Comparison of ENCODE assay signal across 11 cellular contexts in genomic region chr6:100203391-100203790, GRCh38.
DNase-seq lines count a peak whose midpoint lies in the region; ATAC-seq and TF ChIP-seq lines count a peak whose summit lies in the region.
"Had no signal": no experiment of that assay in that cellular context is flagged by ENCODE, and none has a peak within 500 bp of the region (broad histone marks: within the 10 kb centered on the region; RNA-seq: fewer than 3 reads in every experiment).

No MANE protein-coding gene starts in this region.

- H3K4me1 ChIP-seq in foreskin keratinocyte = peaks cover 7% of the 10 kb centered on the region

- ATAC-seq in SK-N-SH treated with all-trans-retinoic acid at 6 μM for 48 hours (peak; percentile 84), foreskin keratinocyte (peak; percentile 92), GM21367 (IDR thresholded peaks at IDR 0.05; ENCODE audit: unreplicated experiment) (no peak)
- ATAC-seq in activated CD4-positive, CD25-positive, alpha-beta regulatory T cell treated with anti-CD3 and anti-CD28 coated beads, Interleukin-2, amount 50 U/mL, for 24 hours = no peak
- ATAC-seq: left lobe of liver had no signal

- H3K27me3 ChIP-seq in foreskin keratinocyte = no peaks in the 10 kb centered on the region

- peak; percentile 96 for DNase-seq in A172 (ENCODE audit: low spot score)
- peak; percentile 63 for DNase-seq in HS-27A (ENCODE audit: low read depth)
- DNase-seq in foreskin keratinocyte = peak; percentile 91 to 96
- DNase-seq in G401 (ENCODE audit: low spot score) = no peak
- no peak for DNase-seq in NCI-H748 treated with DMSO at 0.1 percent for 48 hours (lab: John Stamatoyannopoulos, UW)
- DNase-seq: activated gamma-delta T cell treated with Interleukin-2 at 50 U/mL for 16 hours, NCI-H82 had no signal

- peak overlapping the region; percentile 95 for H3K27ac ChIP-seq in foreskin keratinocyte

- TF ChIP-seq CTCF in foreskin keratinocyte (conservative IDR thresholded peaks at IDR 0.05) = no peak

- in situ Hi-C loops in G401 (cut with HindIII; ENCODE audit: low sequenced_read_pairs) = no loop called here

TF ChIP-seq in SK-N-SH treated with all-trans-retinoic acid at 6 μM for 48 hours, 23 proteins besides CTCF, POLR2A, EP300 and RAD21:
- TF ChIP-seq, protein P1, sequence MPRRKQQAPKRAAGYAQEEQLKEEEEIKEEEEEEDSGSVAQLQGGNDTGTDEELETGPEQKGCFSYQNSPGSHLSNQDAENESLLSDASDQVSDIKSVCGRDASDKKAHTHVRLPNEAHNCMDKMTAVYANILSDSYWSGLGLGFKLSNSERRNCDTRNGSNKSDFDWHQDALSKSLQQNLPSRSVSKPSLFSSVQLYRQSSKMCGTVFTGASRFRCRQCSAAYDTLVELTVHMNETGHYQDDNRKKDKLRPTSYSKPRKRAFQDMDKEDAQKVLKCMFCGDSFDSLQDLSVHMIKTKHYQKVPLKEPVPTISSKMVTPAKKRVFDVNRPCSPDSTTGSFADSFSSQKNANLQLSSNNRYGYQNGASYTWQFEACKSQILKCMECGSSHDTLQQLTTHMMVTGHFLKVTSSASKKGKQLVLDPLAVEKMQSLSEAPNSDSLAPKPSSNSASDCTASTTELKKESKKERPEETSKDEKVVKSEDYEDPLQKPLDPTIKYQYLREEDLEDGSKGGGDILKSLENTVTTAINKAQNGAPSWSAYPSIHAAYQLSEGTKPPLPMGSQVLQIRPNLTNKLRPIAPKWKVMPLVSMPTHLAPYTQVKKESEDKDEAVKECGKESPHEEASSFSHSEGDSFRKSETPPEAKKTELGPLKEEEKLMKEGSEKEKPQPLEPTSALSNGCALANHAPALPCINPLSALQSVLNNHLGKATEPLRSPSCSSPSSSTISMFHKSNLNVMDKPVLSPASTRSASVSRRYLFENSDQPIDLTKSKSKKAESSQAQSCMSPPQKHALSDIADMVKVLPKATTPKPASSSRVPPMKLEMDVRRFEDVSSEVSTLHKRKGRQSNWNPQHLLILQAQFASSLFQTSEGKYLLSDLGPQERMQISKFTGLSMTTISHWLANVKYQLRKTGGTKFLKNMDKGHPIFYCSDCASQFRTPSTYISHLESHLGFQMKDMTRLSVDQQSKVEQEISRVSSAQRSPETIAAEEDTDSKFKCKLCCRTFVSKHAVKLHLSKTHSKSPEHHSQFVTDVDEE (CRISPR knock-in tag; IDR thresholded peaks at IDR 0.05) = no peak
- TF ChIP-seq ZNF70 (CRISPR knock-in tag; IDR thresholded peaks at IDR 0.05) = no peak

Comparison
In these comparisons a context has a peak if more than half of its experiments do, and no peak if none do; other contexts are left out.
1. DNase-seq: peak in A172 (single experiment), HS-27A (single experiment) and foreskin keratinocyte (2 of 2); none in G401 (single experiment) and NCI-H748 treated with DMSO at 0.1 percent for 48 hours (single experiment).
2. ATAC-seq: peak in SK-N-SH treated with all-trans-retinoic acid at 6 μM for 48 hours (single experiment) and foreskin keratinocyte (single experiment); none in GM21367 (single experiment) and activated CD4-positive, CD25-positive, alpha-beta regulatory T cell treated with anti-CD3 and anti-CD28 coated beads, Interleukin-2, amount 50 U/mL, for 24 hours (0 of 2).